Comparison of ENCODE assay signal across 15 cellular contexts in the genomic region with DNA sequence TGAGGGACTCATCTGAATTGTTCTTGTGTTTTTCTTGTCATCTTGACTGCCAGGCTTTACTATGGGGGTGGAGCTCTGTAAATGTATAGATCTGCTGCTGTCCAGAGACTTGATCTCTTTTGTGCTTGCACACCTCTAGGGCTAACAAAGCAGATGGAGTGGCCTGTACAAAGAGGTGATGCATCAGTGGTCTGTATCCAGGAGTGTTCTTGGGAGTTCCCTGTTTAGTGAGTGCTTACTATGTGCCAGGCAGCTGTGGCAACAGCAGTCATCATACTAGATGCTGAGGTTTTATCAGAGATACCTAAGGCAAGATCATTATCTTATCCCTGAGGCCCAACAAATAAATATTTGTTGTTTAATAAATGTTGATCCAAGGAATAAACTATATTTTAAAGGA. TPM values are rescaled to one million over a fixed set of nuclear protein-coding genes. Genes with fewer than 3 reads are reported as not detected.
"Had no signal": no experiment of that assay in that cellular context is flagged by ENCODE, and none has a peak within 500 bp of the region (broad histone marks: within the 10 kb centered on the region; RNA-seq: fewer than 3 reads in every experiment).

No MANE protein-coding gene starts in this region.

- H3K4me1 Mint-ChIP-seq: endodermal cell had no signal

- H3K4me3 ChIP-seq: body of pancreas, right atrium auricular region, thoracic aorta, upper lobe of left lung had no signal

- DNase-seq: activated CD4-positive, alpha-beta T cell treated with anti-CD3 and anti-CD28 coated beads, Interleukin-2, amount 50 U/mL, for 1 hour; activated CD8-positive, alpha-beta memory T cell treated with anti-CD3 and anti-CD28 coated beads, Interleukin-2, amount 50 U/mL, for 4 hours; activated naive CD8-positive, alpha-beta T cell treated with anti-CD3 and anti-CD28 coated beads, Interleukin-2, amount 10 ng/mL, durations not matched to agents 7 days and 5 days; activated T-cell treated with anti-CD3 and anti-CD28 coated beads, Interleukin-2, amount 50 U/mL, for 4 hours; body of pancreas; endodermal cell; foreskin fibroblast; left cardiac atrium; T1000; upper lobe of left lung had no signal

- H3K36me3 ChIP-seq: right atrium auricular region, thoracic aorta, upper lobe of left lung had no signal

- H3K9me3 Mint-ChIP-seq: activated naive CD8-positive, alpha-beta T cell treated with anti-CD3 and anti-CD28 coated beads, Interleukin-2, amount 10 ng/mL, durations not matched to agents 7 days and 5 days; activated T-cell treated with anti-CD3 and anti-CD28 coated beads, Interleukin-2, amount 50 U/mL, for 4 hours; endodermal cell had no signal

- H3K27ac Mint-ChIP-seq: activated naive CD8-positive, alpha-beta T cell treated with anti-CD3 and anti-CD28 coated beads, Interleukin-2, amount 10 ng/mL, durations not matched to agents 7 days and 5 days; endodermal cell had no signal

- H3K27me3 ChIP-seq: body of pancreas, right atrium auricular region, upper lobe of left lung had no signal

- H3K27ac ChIP-seq: body of pancreas, epithelial cell of prostate, right atrium auricular region, thoracic aorta, upper lobe of left lung had no signal

- H3K9me3 ChIP-seq: body of pancreas, right atrium auricular region, thoracic aorta, upper lobe of left lung had no signal

- H3K4me3 Mint-ChIP-seq: activated naive CD8-positive, alpha-beta T cell treated with anti-CD3 and anti-CD28 coated beads, Interleukin-2, amount 10 ng/mL, durations not matched to agents 7 days and 5 days; activated T-cell treated with anti-CD3 and anti-CD28 coated beads, Interleukin-2, amount 50 U/mL, for 4 hours; endodermal cell had no signal

- H3K27me3 Mint-ChIP-seq: activated naive CD8-positive, alpha-beta T cell treated with anti-CD3 and anti-CD28 coated beads, Interleukin-2, amount 10 ng/mL, durations not matched to agents 7 days and 5 days; progenitor cell of endocrine pancreas had no signal

- ATAC-seq: activated T-cell treated with anti-CD3 and anti-CD28 coated beads, Interleukin-2, amount 50 U/mL, for 4 hours; body of pancreas; left cardiac atrium had no signal

RNA-seq across cellular contexts. Expression of gene RHOG, which starts 48.1 kb away (rescaled TPM):
- polyA plus RNA-seq: neural cell had no signal
